Comparison of ENCODE assay signal across 28 cellular contexts in genomic region chrX:99939883-99940232, GRCh38.
"Had no signal": no experiment of that assay in that cellular context is flagged by ENCODE, and none has a peak within 500 bp of the region (broad histone marks: within the 10 kb centered on the region; RNA-seq: fewer than 3 reads in every experiment).

No MANE protein-coding gene starts in this region.

- H3K36me3 ChIP-seq: esophagus squamous epithelium, heart right ventricle, lower lobe of right lung, neutrophil, pancreas, prostate gland, sigmoid colon, tibial artery had no signal

- H3K27ac ChIP-seq: coronary artery, esophagus squamous epithelium, heart right ventricle, lower lobe of right lung, neutrophil, pancreas, prostate gland, sigmoid colon, testis, tibial artery had no signal

- H3K27me3 Mint-ChIP-seq: naive B cell; stimulated activated memory B cell treated with anti-CD40 and anti-IgM and Interleukin-4, amounts not matched to agents 10 μg/mL and 1 μg/mL and 100 μg/mL, for 72 hours had no signal

- H3K9me3 ChIP-seq: esophagus squamous epithelium, heart right ventricle, lower lobe of right lung, mucosa of descending colon, neutrophil, pancreas, prostate gland, sigmoid colon, testis, tibial artery had no signal

- DNase-seq: dermis blood vessel endothelial cell; effector memory CD4-positive, alpha-beta T cell; erythroblast; esophagus squamous epithelium; foreskin melanocyte; glutamatergic neuron; heart right ventricle; hippocampal formation; left ventricle myocardium superior; lower lobe of right lung; mucosa of descending colon; naive B cell; sigmoid colon; stimulated activated CD4-positive, alpha-beta T cell treated with anti-CD3 and anti-CD28 coated beads, Interleukin-4, amount 100 ng/mL, for 4 hours; stimulated activated naive CD8-positive, alpha-beta T cell treated with anti-CD3 and anti-CD28 coated beads, Interleukin-15, Interleukin-2, amounts not matched to agents 100 U/mL and 50 U/mL, for 24 hours; substantia nigra; testis; tibial artery had no signal

- H3K36me3 Mint-ChIP-seq: mesothelial cell of epicardium; naive B cell; natural killer cell treated with Interleukin-12 subunit alpha and Interleukin-12 subunit beta and Interleukin-15 and Interleukin-18, amount 100 ng/mL, for 72 hours; stimulated activated memory B cell treated with anti-CD40 and anti-IgM and Interleukin-4, amounts not matched to agents 10 μg/mL and 1 μg/mL and 100 μg/mL, for 72 hours; type B pancreatic cell had no signal

- H3K27me3 ChIP-seq: esophagus squamous epithelium, neutrophil, pancreas, testis, tibial artery had no signal

- H3K4me1 Mint-ChIP-seq: mesothelial cell of epicardium; naive B cell; neural crest cell; stimulated activated memory B cell treated with anti-CD40 and anti-IgM and Interleukin-4, amounts not matched to agents 10 μg/mL and 1 μg/mL and 100 μg/mL, for 72 hours had no signal

- ATAC-seq: heart right ventricle; left ventricle myocardium superior; lower lobe of right lung; mucosa of descending colon; natural killer cell treated with Interleukin-12 subunit alpha and Interleukin-12 subunit beta and Interleukin-15 and Interleukin-18, amount 100 ng/mL, for 72 hours; pancreas; right cardiac atrium; stimulated activated memory B cell treated with anti-CD40 and anti-IgM and Interleukin-4, amounts not matched to agents 10 μg/mL and 1 μg/mL and 100 μg/mL, for 72 hours; stimulated activated naive CD8-positive, alpha-beta T cell treated with anti-CD3 and anti-CD28 coated beads, Interleukin-15, Interleukin-2, amounts not matched to agents 100 U/mL and 50 U/mL, for 24 hours had no signal

- H3K27ac Mint-ChIP-seq: mesothelial cell of epicardium; naive B cell; natural killer cell treated with Interleukin-12 subunit alpha and Interleukin-12 subunit beta and Interleukin-15 and Interleukin-18, amount 100 ng/mL, for 72 hours; stimulated activated memory B cell treated with anti-CD40 and anti-IgM and Interleukin-4, amounts not matched to agents 10 μg/mL and 1 μg/mL and 100 μg/mL, for 72 hours; type B pancreatic cell had no signal

- H3K4me3 Mint-ChIP-seq: mesothelial cell of epicardium; naive B cell; natural killer cell treated with Interleukin-12 subunit alpha and Interleukin-12 subunit beta and Interleukin-15 and Interleukin-18, amount 100 ng/mL, for 72 hours; neural crest cell; stimulated activated memory B cell treated with anti-CD40 and anti-IgM and Interleukin-4, amounts not matched to agents 10 μg/mL and 1 μg/mL and 100 μg/mL, for 72 hours; type B pancreatic cell had no signal

- H3K9me3 Mint-ChIP-seq: mesothelial cell of epicardium, neural crest cell, type B pancreatic cell had no signal

- H3K4me3 ChIP-seq: coronary artery, esophagus squamous epithelium, heart right ventricle, lower lobe of right lung, mucosa of descending colon, pancreas, prostate gland, sigmoid colon, testis, tibial artery had no signal

- H3K4me1 ChIP-seq: esophagus squamous epithelium, heart right ventricle, lower lobe of right lung, pancreas, prostate gland, sigmoid colon, testis, tibial artery had no signal
